ENCODE assay signal across 26 cellular contexts in the genomic region with DNA sequence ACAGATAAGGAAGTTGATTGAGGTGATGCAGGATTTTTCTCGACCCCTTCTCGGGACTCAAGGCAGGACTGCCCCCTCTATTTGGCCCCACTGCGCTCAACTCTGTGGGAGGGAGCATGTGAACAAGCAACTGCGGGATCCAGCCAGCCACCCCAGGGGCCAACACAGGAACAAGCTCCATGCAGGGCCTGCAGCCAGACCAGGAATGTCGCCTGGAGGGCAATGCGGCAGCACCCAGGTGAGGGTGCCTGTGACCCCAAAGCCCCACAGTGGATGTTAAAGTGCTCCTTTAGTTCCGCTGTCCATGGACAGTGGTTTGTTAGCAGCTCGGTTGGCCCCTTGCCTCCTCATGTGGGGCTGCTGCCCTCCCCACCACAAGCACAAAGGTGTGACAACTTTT. TPM values are rescaled to one million over a fixed set of nuclear protein-coding genes. Genes with fewer than 3 reads are reported as not detected.
"Had no signal": no experiment of that assay in that cellular context is flagged by ENCODE, and none has a peak within 500 bp of the region (broad histone marks: within the 10 kb centered on the region; RNA-seq: fewer than 3 reads in every experiment).

No MANE protein-coding gene starts in this region.

- H3K4me1 ChIP-seq: colonic mucosa, esophagus muscularis mucosa, esophagus squamous epithelium, foreskin keratinocyte, gastrocnemius medialis, gastroesophageal sphincter had no signal

- H3K9me3 Mint-ChIP-seq: dendritic cell treated with granulocyte-macrophage colony-stimulating factor and Interleukin-4, amounts not matched to agents 40 ng/mL and 50 ng/mL, for 4 days; effector memory CD8-positive, alpha-beta T cell; endodermal cell had no signal

- H3K27ac ChIP-seq: colonic mucosa, coronary artery, epithelial cell of prostate, esophagus muscularis mucosa, esophagus squamous epithelium, foreskin keratinocyte, gastrocnemius medialis, gastroesophageal sphincter had no signal

- H3K36me3 ChIP-seq: colonic mucosa, esophagus muscularis mucosa, esophagus squamous epithelium, gastrocnemius medialis, gastroesophageal sphincter had no signal

- H3K27me3 ChIP-seq: colonic mucosa, dorsolateral prefrontal cortex, esophagus muscularis mucosa, esophagus squamous epithelium, gastrocnemius medialis had no signal

- H3K27me3 Mint-ChIP-seq: dendritic cell treated with granulocyte-macrophage colony-stimulating factor and Interleukin-4, amounts not matched to agents 40 ng/mL and 50 ng/mL, for 4 days had no signal

- H3K9me3 ChIP-seq: colonic mucosa, esophagus muscularis mucosa, esophagus squamous epithelium, gastrocnemius medialis, gastroesophageal sphincter had no signal

- H3K4me3 Mint-ChIP-seq: dendritic cell treated with granulocyte-macrophage colony-stimulating factor and Interleukin-4, amounts not matched to agents 40 ng/mL and 50 ng/mL, for 4 days; effector memory CD8-positive, alpha-beta T cell; endodermal cell had no signal

- H3K4me3 ChIP-seq: colonic mucosa, coronary artery, dorsolateral prefrontal cortex, esophagus muscularis mucosa, esophagus squamous epithelium, gastrocnemius medialis, gastroesophageal sphincter had no signal

- DNase-seq: colonic mucosa; cortex of kidney; dermis blood vessel endothelial cell; dorsolateral prefrontal cortex; effector CD4-positive, alpha-beta T cell; effector CD8-positive, alpha-beta T cell; effector memory CD4-positive, alpha-beta T cell; effector memory CD8-positive, alpha-beta T cell; endodermal cell; erythroblast; esophagus squamous epithelium; foreskin fibroblast; foreskin keratinocyte; foreskin melanocyte; gastrocnemius medialis; glutamatergic neuron had no signal

- H3K27ac Mint-ChIP-seq: dendritic cell treated with granulocyte-macrophage colony-stimulating factor and Interleukin-4, amounts not matched to agents 40 ng/mL and 50 ng/mL, for 4 days; endodermal cell had no signal

- H3K4me1 Mint-ChIP-seq: endodermal cell had no signal

RNA-seq across cellular contexts. Expression of gene HRH4, which starts 57.1 kb away (rescaled TPM):
- total RNA-seq: chondrocyte, dermis blood vessel endothelial cell, dermis microvascular lymphatic vessel endothelial cell, endothelial cell of umbilical vein, frontal cortex, gastrocnemius medialis, glomerular endothelial cell had no signal
- polyA plus RNA-seq: foreskin keratinocyte had no signal
